ENCODE assay signal across 1 cellular context in the genomic region with DNA sequence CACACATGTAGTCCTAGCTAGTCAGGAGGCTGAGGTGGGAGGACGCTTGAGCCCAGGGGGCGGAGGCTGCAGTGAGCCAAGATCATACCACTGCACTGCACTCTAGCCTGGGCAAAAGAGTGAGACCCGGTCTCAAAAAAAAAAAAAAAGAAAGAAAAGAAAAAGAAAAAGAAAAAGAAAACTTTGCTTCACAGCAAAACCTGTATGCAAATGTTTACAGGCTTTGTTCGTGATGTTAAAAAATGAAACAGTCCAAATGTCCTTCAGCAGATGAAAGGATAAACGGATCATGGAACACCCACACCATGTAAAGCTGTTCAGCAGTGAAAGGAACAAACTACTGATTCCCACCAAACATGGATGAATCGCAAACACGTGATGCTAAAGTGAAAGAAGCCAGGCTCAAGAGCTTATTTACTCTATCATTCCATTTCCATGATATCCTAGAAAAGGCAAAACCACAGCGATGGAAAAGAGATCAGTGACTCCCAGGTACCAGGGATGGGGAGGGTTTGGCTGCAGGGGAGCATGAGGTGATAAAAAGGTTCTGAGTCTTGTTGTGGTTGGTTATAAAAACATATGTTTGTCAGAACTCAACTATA.
TF ChIP-seq lines count a peak whose summit lies in the region.

No MANE protein-coding gene starts in this region.

TF ChIP-seq in SK-N-SH, 30 proteins besides CTCF, POLR2A, EP300 and RAD21 (continued from another document):
- TF ChIP-seq, protein P1, sequence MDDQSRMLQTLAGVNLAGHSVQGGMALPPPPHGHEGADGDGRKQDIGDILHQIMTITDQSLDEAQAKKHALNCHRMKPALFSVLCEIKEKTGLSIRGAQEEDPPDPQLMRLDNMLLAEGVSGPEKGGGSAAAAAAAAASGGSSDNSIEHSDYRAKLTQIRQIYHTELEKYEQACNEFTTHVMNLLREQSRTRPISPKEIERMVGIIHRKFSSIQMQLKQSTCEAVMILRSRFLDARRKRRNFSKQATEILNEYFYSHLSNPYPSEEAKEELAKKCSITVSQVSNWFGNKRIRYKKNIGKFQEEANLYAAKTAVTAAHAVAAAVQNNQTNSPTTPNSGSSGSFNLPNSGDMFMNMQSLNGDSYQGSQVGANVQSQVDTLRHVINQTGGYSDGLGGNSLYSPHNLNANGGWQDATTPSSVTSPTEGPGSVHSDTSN (IDR thresholded peaks at IDR 0.05) = 0 out of 2 replicates have a peak, but pooled peaks have one; percentile 8
- TF ChIP-seq CHD2 (IDR thresholded peaks at IDR 0.05; ENCODE audit: low read length, partially characterized antibody) (no peak), NFIC (IDR thresholded peaks at IDR 0.05; ENCODE audit: borderline replicate concordance) (no peak)
- TF ChIP-seq, protein P2, sequence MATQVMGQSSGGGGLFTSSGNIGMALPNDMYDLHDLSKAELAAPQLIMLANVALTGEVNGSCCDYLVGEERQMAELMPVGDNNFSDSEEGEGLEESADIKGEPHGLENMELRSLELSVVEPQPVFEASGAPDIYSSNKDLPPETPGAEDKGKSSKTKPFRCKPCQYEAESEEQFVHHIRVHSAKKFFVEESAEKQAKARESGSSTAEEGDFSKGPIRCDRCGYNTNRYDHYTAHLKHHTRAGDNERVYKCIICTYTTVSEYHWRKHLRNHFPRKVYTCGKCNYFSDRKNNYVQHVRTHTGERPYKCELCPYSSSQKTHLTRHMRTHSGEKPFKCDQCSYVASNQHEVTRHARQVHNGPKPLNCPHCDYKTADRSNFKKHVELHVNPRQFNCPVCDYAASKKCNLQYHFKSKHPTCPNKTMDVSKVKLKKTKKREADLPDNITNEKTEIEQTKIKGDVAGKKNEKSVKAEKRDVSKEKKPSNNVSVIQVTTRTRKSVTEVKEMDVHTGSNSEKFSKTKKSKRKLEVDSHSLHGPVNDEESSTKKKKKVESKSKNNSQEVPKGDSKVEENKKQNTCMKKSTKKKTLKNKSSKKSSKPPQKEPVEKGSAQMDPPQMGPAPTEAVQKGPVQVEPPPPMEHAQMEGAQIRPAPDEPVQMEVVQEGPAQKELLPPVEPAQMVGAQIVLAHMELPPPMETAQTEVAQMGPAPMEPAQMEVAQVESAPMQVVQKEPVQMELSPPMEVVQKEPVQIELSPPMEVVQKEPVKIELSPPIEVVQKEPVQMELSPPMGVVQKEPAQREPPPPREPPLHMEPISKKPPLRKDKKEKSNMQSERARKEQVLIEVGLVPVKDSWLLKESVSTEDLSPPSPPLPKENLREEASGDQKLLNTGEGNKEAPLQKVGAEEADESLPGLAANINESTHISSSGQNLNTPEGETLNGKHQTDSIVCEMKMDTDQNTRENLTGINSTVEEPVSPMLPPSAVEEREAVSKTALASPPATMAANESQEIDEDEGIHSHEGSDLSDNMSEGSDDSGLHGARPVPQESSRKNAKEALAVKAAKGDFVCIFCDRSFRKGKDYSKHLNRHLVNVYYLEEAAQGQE (IDR thresholded peaks at IDR 0.05; ENCODE audit: low read depth, low read length) = no peak
TF ChIP-seq in SK-N-SH: peak in this region for 2.
